ENCODE assay signal across 12 cellular contexts in the genomic region with DNA sequence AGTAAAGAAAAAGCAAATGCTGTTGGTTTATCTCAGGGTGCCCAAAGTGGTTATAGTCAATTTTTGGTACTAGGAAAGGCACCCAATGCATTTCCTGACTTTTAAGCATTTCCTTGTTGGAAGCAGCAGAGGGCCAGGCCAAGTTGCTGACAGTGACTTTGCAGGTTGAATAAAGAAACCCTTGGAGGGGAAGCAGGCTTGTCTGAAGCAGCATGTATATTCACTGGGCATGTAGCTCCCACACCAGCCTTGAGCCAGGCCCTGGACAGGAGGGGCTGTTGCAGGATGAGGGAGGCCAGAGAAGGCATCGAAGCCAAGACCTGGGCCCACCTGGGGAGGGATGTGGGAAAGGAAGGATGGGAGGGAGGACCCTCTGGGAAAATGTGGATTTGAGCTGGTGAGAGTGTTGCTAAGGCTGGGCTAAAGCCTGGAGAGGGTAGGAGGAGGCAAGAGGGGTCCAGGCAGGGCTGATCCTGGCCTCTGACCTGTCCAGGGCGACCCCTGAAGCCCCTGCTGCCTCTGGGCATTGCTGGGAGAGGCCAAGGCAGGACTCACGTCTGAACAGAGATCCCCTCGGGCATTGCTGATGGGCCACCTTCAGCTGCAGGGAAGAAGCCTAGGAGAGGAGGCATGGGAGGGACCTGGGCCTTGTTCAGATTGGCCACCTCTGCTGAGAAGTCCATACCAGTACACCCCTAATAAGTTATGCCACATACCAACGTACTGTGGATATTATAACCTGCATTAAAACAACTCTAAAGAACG.
DNase-seq lines count a peak whose midpoint lies in the region; ATAC-seq, FAIRE-seq and TF ChIP-seq lines count a peak whose summit lies in the region.
"Had no signal": no experiment of that assay in that cellular context is flagged by ENCODE, and none has a peak within 500 bp of the region (broad histone marks: within the 10 kb centered on the region; RNA-seq: fewer than 3 reads in every experiment).

No MANE protein-coding gene starts in this region.

- H3K9me3 ChIP-seq in astrocyte (ENCODE audit: insufficient read depth, low read depth, low read length) (no peaks in the 10 kb centered on the region), mesenchymal stem cell (ENCODE audit: control insufficient read depth, low read length) (no peaks in the 10 kb centered on the region), tibial nerve (no peaks in the 10 kb centered on the region)
- H3K9me3 ChIP-seq: ovary had no signal

- no peaks in the 10 kb centered on the region for H3K27me3 Mint-ChIP-seq in astrocyte (ENCODE audit: low read depth, unreplicated experiment)
- H3K27me3 Mint-ChIP-seq: activated naive CD8-positive, alpha-beta T cell treated with anti-CD3 and anti-CD28 coated beads, Interleukin-2, amount 50 U/mL, for 24 hours had no signal

- no peaks in the 10 kb centered on the region for H3K36me3 Mint-ChIP-seq in activated naive CD4-positive, alpha-beta T cell treated with anti-CD3 and anti-CD28 coated beads, Interleukin-2, amount 50 U/mL, for 72 hours
- peaks cover 13% of the 10 kb centered on the region for H3K36me3 Mint-ChIP-seq in astrocyte (ENCODE audit: low read depth, unreplicated experiment)

- TF ChIP-seq EP300 in tibial nerve (IDR thresholded peaks at IDR 0.05): no peak

- H2BK12ac ChIP-seq in mesenchymal stem cell (ENCODE audit: low read length in 2 of 2): peak overlapping the region; percentile 54 to 98

- FAIRE-seq in astrocyte (lab: Jason Lieb, UNC): peak; percentile 65

- H3K27me3 ChIP-seq in astrocyte (ENCODE audit: insufficient read depth, low read length) (no peaks in the 10 kb centered on the region), mesenchymal stem cell (ENCODE audit: control insufficient read depth in 1 of 2, insufficient read depth in 1 of 2, low read length in 2 of 2) (no peaks in the 10 kb centered on the region), tibial nerve (no peaks in the 10 kb centered on the region)
- H3K27me3 ChIP-seq: ovary had no signal

- peaks cover 64% of the 10 kb centered on the region for H3K4me1 ChIP-seq in astrocyte (ENCODE audit: insufficient read depth, low read length)
- peaks cover 51% of the 10 kb centered on the region for H3K4me1 ChIP-seq in mesenchymal stem cell (ENCODE audit: control insufficient read depth, insufficient read depth, low read depth, low read length)
- H3K4me1 ChIP-seq in tibial nerve: peaks cover 15 to 100% (median 90%) of the 10 kb centered on the region in 4 donors

- H3K9ac ChIP-seq in astrocyte (ENCODE audit: low read length) (peak overlapping the region; percentile 77), mesenchymal stem cell (ENCODE audit: low read length) (peak overlapping the region; percentile 13)

- H4K91ac ChIP-seq in mesenchymal stem cell (ENCODE audit: low read length): peak overlapping the region; percentile 99

- peak overlapping the region; percentile 38 to 81 for H3K27ac Mint-ChIP-seq in activated naive CD4-positive, alpha-beta T cell treated with anti-CD3 and anti-CD28 coated beads, Interleukin-2, amount 50 U/mL, for 72 hours
- H3K27ac Mint-ChIP-seq in astrocyte (ENCODE audit: unreplicated experiment): peak overlapping the region; percentile 100
- H3K27ac Mint-ChIP-seq: activated naive CD8-positive, alpha-beta T cell treated with anti-CD3 and anti-CD28 coated beads, Interleukin-2, amount 50 U/mL, for 24 hours had no signal

- H3K18ac ChIP-seq in mesenchymal stem cell (ENCODE audit: low read depth in 1 of 2, low read length in 2 of 2): peak overlapping the region; percentile 79 to 90

- no peak for DNase-seq in activated naive CD4-positive, alpha-beta T cell treated with anti-CD3 and anti-CD28 coated beads, Interleukin-2, amount 50 U/mL, for 72 hours (ENCODE audit: low spot score in 2 of 2)
- no peak for DNase-seq in activated naive CD4-positive, alpha-beta T cell treated with Interleukin-2 at 50 U/mL for 16 hours
- DNase-seq in astrocyte (ENCODE audit: low read depth) (no peak), mesenchymal stem cell (peak; percentile 40), tibial nerve (ENCODE audit: low spot score in 2 of 2) (no peak), NCI-H187 treated with DMSO at 0.1 percent for 48 hours (lab: John Stamatoyannopoulos, UW) (no peak), amniotic stem cell (lab: John Stamatoyannopoulos, UW) (no peak)
- DNase-seq: activated naive CD8-positive, alpha-beta T cell treated with anti-CD3 and anti-CD28 coated beads, Interleukin-2, amount 50 U/mL, for 24 hours; GOT3; NCI-H446 treated with DMSO at 0.1 percent for 48 hours had no signal

- no peak overlapping the region for H3K4me3 Mint-ChIP-seq in astrocyte (ENCODE audit: unreplicated experiment)
- H3K4me3 Mint-ChIP-seq: activated naive CD8-positive, alpha-beta T cell treated with anti-CD3 and anti-CD28 coated beads, Interleukin-2, amount 50 U/mL, for 24 hours had no signal

- H3K36me3 ChIP-seq in astrocyte (ENCODE audit: insufficient read depth, low read length): no peaks in the 10 kb centered on the region
- H3K36me3 ChIP-seq in mesenchymal stem cell (ENCODE audit: control insufficient read depth in 1 of 2, insufficient read depth in 2 of 2, low read depth in 1 of 2, low read length in 2 of 2): peaks cover 21 to 37% of the 10 kb centered on the region in 2 experiments
- H3K36me3 ChIP-seq in tibial nerve: peaks cover 0 to 7% (median 0%) of the 10 kb centered on the region in 3 donors
- H3K36me3 ChIP-seq: ovary had no signal

- H3K9me3 Mint-ChIP-seq in activated naive CD4-positive, alpha-beta T cell treated with anti-CD3 and anti-CD28 coated beads, Interleukin-2, amount 50 U/mL, for 72 hours: no peaks in the 10 kb centered on the region
- H3K9me3 Mint-ChIP-seq in astrocyte (ENCODE audit: unreplicated experiment): no peaks in the 10 kb centered on the region
- H3K9me3 Mint-ChIP-seq: activated naive CD8-positive, alpha-beta T cell treated with anti-CD3 and anti-CD28 coated beads, Interleukin-2, amount 50 U/mL, for 24 hours had no signal

- H2BK120ac ChIP-seq in mesenchymal stem cell (ENCODE audit: low read depth, low read length): peak overlapping the region; percentile 92

- peak overlapping the region; percentile 49 for H4K8ac ChIP-seq in mesenchymal stem cell (ENCODE audit: low read length)

- 89% methylated on average over 6 of the region's 6 CpGs for WGBS in mesenchymal stem cell
- 49 to 69% methylated on average over 6 of the region's 6 CpGs for WGBS in tibial nerve, 2 donors

- no peak for ATAC-seq in activated naive CD4-positive, alpha-beta T cell treated with anti-CD3 and anti-CD28 coated beads, Interleukin-2, amount 50 U/mL, for 72 hours
- ATAC-seq in HG02973 (IDR thresholded peaks at IDR 0.05; ENCODE audit: unreplicated experiment): no peak
- ATAC-seq: activated naive CD8-positive, alpha-beta T cell treated with anti-CD3 and anti-CD28 coated beads, Interleukin-2, amount 50 U/mL, for 24 hours had no signal

- H3K27ac ChIP-seq in astrocyte (ENCODE audit: low read depth, low read length): peak overlapping the region; percentile 97
- peak overlapping the region; percentile 95 for H3K27ac ChIP-seq in mesenchymal stem cell (ENCODE audit: low read length, poor library complexity, severe bottlenecking)
- peak overlapping the region; percentile 56 to 96 (median 84) for H3K27ac ChIP-seq in tibial nerve
- H3K27ac ChIP-seq: ovary had no signal

- no peaks in the 10 kb centered on the region for H3K79me2 ChIP-seq in astrocyte (ENCODE audit: insufficient read depth, low read length)

- H2AFZ ChIP-seq in astrocyte (ENCODE audit: low read depth, low read length): no peak overlapping the region
- H2AFZ ChIP-seq in mesenchymal stem cell (ENCODE audit: low read depth, low read length): no peak overlapping the region

- H3K23ac ChIP-seq in mesenchymal stem cell (ENCODE audit: low read length in 2 of 2): peak overlapping the region in 1 of 2 experiments; percentile 64

- peaks cover 5% of the 10 kb centered on the region for H3K79me1 ChIP-seq in mesenchymal stem cell (replicated peaks; ENCODE audit: low read length, poor library complexity, severe bottlenecking)

- peak overlapping the region in 1 of 2 experiments; percentile 95 for H3K14ac ChIP-seq in mesenchymal stem cell (ENCODE audit: low read length in 2 of 2)

- peak overlapping the region; percentile 89 to 97 for H3K4ac ChIP-seq in mesenchymal stem cell (ENCODE audit: low read depth in 1 of 2, low read length in 2 of 2)

- H3K4me1 Mint-ChIP-seq in astrocyte (ENCODE audit: low read depth, unreplicated experiment): peaks cover 46% of the 10 kb centered on the region

- peak overlapping the region; percentile 59 for H2BK5ac ChIP-seq in mesenchymal stem cell (ENCODE audit: low read depth, low read length, poor library complexity, severe bottlenecking)

- TF ChIP-seq POLR2A in tibial nerve (IDR thresholded peaks at IDR 0.05): no peak

- H3K4me2 ChIP-seq in astrocyte (ENCODE audit: low read length): no peak overlapping the region
- no peak overlapping the region for H3K4me2 ChIP-seq in mesenchymal stem cell (ENCODE audit: low read length, poor library complexity, severe bottlenecking)

- H2AK5ac ChIP-seq in mesenchymal stem cell (ENCODE audit: low read length, severe bottlenecking): peak overlapping the region; percentile 61

- H2BK15ac ChIP-seq in mesenchymal stem cell (ENCODE audit: low read depth, poor library complexity, severe bottlenecking): peak overlapping the region; percentile 82

- no peak overlapping the region for H3K4me3 ChIP-seq in astrocyte (ENCODE audit: insufficient read depth, low read depth, low read length)
- no peak overlapping the region for H3K4me3 ChIP-seq in mesenchymal stem cell (ENCODE audit: insufficient read depth in 1 of 2, low read depth in 1 of 2, low read length in 2 of 2)
- H3K4me3 ChIP-seq in tibial nerve: no peak overlapping the region
- H3K4me3 ChIP-seq: ovary had no signal

- TF ChIP-seq CTCF in astrocyte (IDR thresholded peaks at IDR 0.05; ENCODE audit: insufficient read depth, low read depth, low read length) (no peak), tibial nerve (IDR thresholded peaks at IDR 0.05) (no peak)

- no peaks in the 10 kb centered on the region for H4K20me1 ChIP-seq in astrocyte (ENCODE audit: insufficient read depth, low read length)
